ENCODE assay signal across 30 cellular contexts in the genomic region with DNA sequence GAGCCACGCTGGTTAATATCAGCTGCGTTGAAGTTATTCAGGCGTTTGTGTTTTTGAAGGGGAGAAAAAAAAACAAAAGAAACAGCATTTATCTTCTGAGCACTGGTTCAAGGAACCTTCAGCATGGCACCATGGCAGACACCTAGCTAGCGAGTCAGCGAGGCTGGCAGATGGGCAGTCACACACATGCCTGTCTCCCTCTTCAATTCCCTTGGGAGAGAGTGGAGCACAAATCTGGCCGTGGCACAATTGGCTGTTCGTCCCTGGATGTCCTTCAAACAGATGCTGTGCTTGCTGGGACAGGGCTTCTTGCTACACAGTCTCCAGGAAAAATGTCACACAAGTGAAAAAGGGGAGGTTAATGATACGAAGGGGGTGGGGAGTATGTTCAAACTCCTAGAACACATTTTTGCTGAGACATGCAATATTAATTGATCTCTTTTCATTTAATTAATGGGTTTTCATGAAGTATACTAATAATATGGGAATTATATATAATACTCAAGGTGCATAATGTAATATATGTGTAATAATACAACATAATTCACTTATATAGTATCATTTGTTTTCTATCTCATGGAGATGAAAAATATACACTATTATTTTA.
DNase-seq lines count a peak whose midpoint lies in the region; ATAC-seq, FAIRE-seq and TF ChIP-seq lines count a peak whose summit lies in the region.
"Had no signal": no experiment of that assay in that cellular context is flagged by ENCODE, and none has a peak within 500 bp of the region (broad histone marks: within the 10 kb centered on the region; RNA-seq: fewer than 3 reads in every experiment).

No MANE protein-coding gene starts in this region.

- H3K9me3 ChIP-seq in neural progenitor cell (ENCODE audit: low read depth), result no peaks in the 10 kb centered on the region
- H3K9me3 ChIP-seq in small intestine (ENCODE audit: control insufficient read depth, low read depth), result no peaks in the 10 kb centered on the region
- H3K9me3 ChIP-seq: body of pancreas, Caco-2, esophagus squamous epithelium, heart left ventricle, ovary, suprapubic skin, upper lobe of right lung had no signal

- no peaks in the 10 kb centered on the region for H4K20me1 ChIP-seq in neural progenitor cell (ENCODE audit: low read depth)

- H3K79me2 ChIP-seq in neural progenitor cell (ENCODE audit: low read depth), result no peaks in the 10 kb centered on the region

- no peak for ATAC-seq in GM18867 (IDR thresholded peaks at IDR 0.05; ENCODE audit: unreplicated experiment)
- ATAC-seq: activated CD4-positive, alpha-beta T cell treated with anti-CD3 and anti-CD28 coated beads for 36 hours; activated CD8-positive, alpha-beta T cell treated with anti-CD3 and anti-CD28 coated beads, Interleukin-2, amount 10 ng/mL, durations not matched to agents 7 days and 5 days; body of pancreas; foreskin keratinocyte; heart left ventricle; natural killer cell treated with Interleukin-12 subunit alpha and Interleukin-12 subunit beta and Interleukin-15 and Interleukin-18, amount 100 ng/mL, for 72 hours; upper lobe of right lung had no signal

- H3K27ac Mint-ChIP-seq in neural crest cell (ENCODE audit: unreplicated experiment) (peak overlapping the region; percentile 15), neural progenitor cell (no peak overlapping the region)
- H3K27ac Mint-ChIP-seq: activated CD4-positive, alpha-beta T cell treated with anti-CD3 and anti-CD28 coated beads for 36 hours; activated CD8-positive, alpha-beta T cell treated with anti-CD3 and anti-CD28 coated beads, Interleukin-2, amount 10 ng/mL, durations not matched to agents 7 days and 5 days; activated naive CD4-positive, alpha-beta T cell treated with anti-CD3 and anti-CD28 coated beads, Interleukin-2, amount 10 ng/mL, durations not matched to agents 7 days and 5 days; natural killer cell treated with Interleukin-12 subunit alpha and Interleukin-12 subunit beta and Interleukin-15 and Interleukin-18, amount 100 ng/mL, for 72 hours; T-helper 2 cell treated with Interferon-gamma antibody and Interleukin-4, amounts not matched to agents 5 μg/mL and 100 μg/mL, for 36 hours had no signal

- TF ChIP-seq CTCF in neural crest cell (conservative IDR thresholded peaks at IDR 0.05), result no peak
- no peak for TF ChIP-seq CTCF in neural progenitor cell (IDR thresholded peaks at IDR 0.05)

- 74 to 76% (median 76%) methylated on average over 8 of the region's 8 CpGs for WGBS in small intestine, 3 donors

- no peak for FAIRE-seq in small intestine (lab: Jason Lieb, UNC)
- FAIRE-seq: keratinocyte, RCC 7860 had no signal

- H3K4me2 ChIP-seq in neural progenitor cell, result no peak overlapping the region

- H3K36me3 Mint-ChIP-seq in neural crest cell (ENCODE audit: low read depth) (no peaks in the 10 kb centered on the region), neural progenitor cell (no peaks in the 10 kb centered on the region)
- H3K36me3 Mint-ChIP-seq: activated naive CD4-positive, alpha-beta T cell treated with anti-CD3 and anti-CD28 coated beads, Interleukin-2, amount 10 ng/mL, durations not matched to agents 7 days and 5 days; natural killer cell treated with Interleukin-12 subunit alpha and Interleukin-12 subunit beta and Interleukin-15 and Interleukin-18, amount 100 ng/mL, for 72 hours had no signal

- H2AFZ ChIP-seq in neural progenitor cell (replicated peaks), result no peak overlapping the region

- no peaks in the 10 kb centered on the region for H3K9me3 Mint-ChIP-seq in neural crest cell
- H3K9me3 Mint-ChIP-seq in neural progenitor cell, result no peaks in the 10 kb centered on the region
- H3K9me3 Mint-ChIP-seq: activated naive CD4-positive, alpha-beta T cell treated with anti-CD3 and anti-CD28 coated beads, Interleukin-2, amount 10 ng/mL, durations not matched to agents 7 days and 5 days; natural killer cell treated with Interleukin-12 subunit alpha and Interleukin-12 subunit beta and Interleukin-15 and Interleukin-18, amount 100 ng/mL, for 72 hours; T-helper 2 cell treated with Interferon-gamma antibody and Interleukin-4, amounts not matched to agents 5 μg/mL and 100 μg/mL, for 36 hours had no signal

- no peak overlapping the region for H3K9ac ChIP-seq in neural progenitor cell

- H3K4me3 Mint-ChIP-seq in neural crest cell (no peak overlapping the region), neural progenitor cell (no peak overlapping the region)
- H3K4me3 Mint-ChIP-seq: activated CD4-positive, alpha-beta T cell treated with anti-CD3 and anti-CD28 coated beads for 36 hours; activated CD8-positive, alpha-beta T cell treated with anti-CD3 and anti-CD28 coated beads, Interleukin-2, amount 10 ng/mL, durations not matched to agents 7 days and 5 days; activated naive CD4-positive, alpha-beta T cell treated with anti-CD3 and anti-CD28 coated beads, Interleukin-2, amount 10 ng/mL, durations not matched to agents 7 days and 5 days; natural killer cell treated with Interleukin-12 subunit alpha and Interleukin-12 subunit beta and Interleukin-15 and Interleukin-18, amount 100 ng/mL, for 72 hours; T-helper 2 cell treated with Interferon-gamma antibody and Interleukin-4, amounts not matched to agents 5 μg/mL and 100 μg/mL, for 36 hours had no signal

- no peaks in the 10 kb centered on the region for H3K27me3 ChIP-seq in neural progenitor cell
- no peaks in the 10 kb centered on the region for H3K27me3 ChIP-seq in small intestine (ENCODE audit: control insufficient read depth in 2 of 2, insufficient read depth in 2 of 2, low read length in 2 of 2)
- H3K27me3 ChIP-seq: body of pancreas, dorsolateral prefrontal cortex, esophagus squamous epithelium, foreskin keratinocyte, heart left ventricle, ovary, suprapubic skin, upper lobe of right lung had no signal

- H3F3A ChIP-seq in neural progenitor cell (ENCODE audit: low read depth), result no peaks in the 10 kb centered on the region

- no peaks in the 10 kb centered on the region for H3K4me1 ChIP-seq in neural progenitor cell
- H3K4me1 ChIP-seq in small intestine (ENCODE audit: control insufficient read depth in 2 of 2, insufficient read depth in 1 of 2, low read depth in 1 of 2, low read length in 1 of 2), result no peaks in the 10 kb centered on the region
- H3K4me1 ChIP-seq: body of pancreas, Caco-2, esophagus squamous epithelium, foreskin keratinocyte, heart left ventricle, suprapubic skin, upper lobe of right lung had no signal

- no peaks in the 10 kb centered on the region for H3K27me3 Mint-ChIP-seq in neural crest cell (ENCODE audit: low read depth)
- no peaks in the 10 kb centered on the region for H3K27me3 Mint-ChIP-seq in neural progenitor cell (ENCODE audit: insufficient read depth, low read depth)
- H3K27me3 Mint-ChIP-seq: activated naive CD4-positive, alpha-beta T cell treated with anti-CD3 and anti-CD28 coated beads, Interleukin-2, amount 10 ng/mL, durations not matched to agents 7 days and 5 days had no signal

- in situ Hi-C loops in G401 (cut with HindIII; ENCODE audit: low sequenced_read_pairs), result no loop called here

- H3K4me3 ChIP-seq in neural progenitor cell (no peak overlapping the region), small intestine (ENCODE audit: low read depth in 1 of 2, low read length in 2 of 2) (no peak overlapping the region)
- H3K4me3 ChIP-seq: body of pancreas, dorsolateral prefrontal cortex, esophagus squamous epithelium, heart left ventricle, ovary, suprapubic skin, upper lobe of right lung had no signal

- H3K4me1 Mint-ChIP-seq in neural crest cell (no peaks in the 10 kb centered on the region), neural progenitor cell (peaks cover 2% of the 10 kb centered on the region)
- H3K4me1 Mint-ChIP-seq: activated CD4-positive, alpha-beta T cell treated with anti-CD3 and anti-CD28 coated beads for 36 hours; activated naive CD4-positive, alpha-beta T cell treated with anti-CD3 and anti-CD28 coated beads, Interleukin-2, amount 10 ng/mL, durations not matched to agents 7 days and 5 days had no signal

- H3K27ac ChIP-seq in neural progenitor cell (no peak overlapping the region), small intestine (ENCODE audit: low read depth in 1 of 2, low read length in 1 of 2) (no peak overlapping the region)
- H3K27ac ChIP-seq: body of pancreas, C4-2B, dorsolateral prefrontal cortex, esophagus squamous epithelium, foreskin keratinocyte, heart left ventricle, ovary, suprapubic skin, upper lobe of right lung, VCaP had no signal

- DNase-seq in G401 (ENCODE audit: low spot score) (peak; percentile 55), M059J (ENCODE audit: low read depth) (peak; percentile 9), NCI-H82 treated with DMSO at 0.1 percent for 48 hours (lab: John Stamatoyannopoulos, UW; ENCODE audit: unreplicated experiment) (peak; percentile 24), neural crest cell (ENCODE audit: low read depth, low spot score) (no peak), neural progenitor cell (ENCODE audit: low spot score) (no peak), small intestine (no peak)
- DNase-seq: activated CD4-positive, alpha-beta T cell treated with anti-CD3 and anti-CD28 coated beads for 36 hours; activated CD8-positive, alpha-beta T cell treated with anti-CD3 and anti-CD28 coated beads, Interleukin-2, amount 10 ng/mL, durations not matched to agents 7 days and 5 days; activated naive CD4-positive, alpha-beta T cell treated with anti-CD3 and anti-CD28 coated beads, Interleukin-2, amount 10 ng/mL, durations not matched to agents 7 days and 5 days; body of pancreas; Caco-2; esophagus squamous epithelium; foreskin keratinocyte; NCI-H1436; NCI-H526; ovary; SIG-M5; stimulated activated CD4-positive, alpha-beta T cell treated with anti-CD3 and anti-CD28 coated beads, Interleukin-1b, Interleukin-23, amount 100 ng/mL, for 48 hours; stimulated activated naive CD4-positive, alpha-beta T cell treated with Interleukin-2 at 50 U/mL for 16 hours; upper lobe of right lung had no signal

- H3K36me3 ChIP-seq in neural progenitor cell (no peaks in the 10 kb centered on the region), small intestine (ENCODE audit: control insufficient read depth in 2 of 2, insufficient read depth in 2 of 2, low read length in 2 of 2) (no peaks in the 10 kb centered on the region)
- H3K36me3 ChIP-seq: esophagus squamous epithelium, heart left ventricle, ovary, suprapubic skin, upper lobe of right lung had no signal

Comparison
In these comparisons a context has a peak if more than half of its experiments do, and no peak if none do; other contexts are left out.
1. DNase-seq: peak in G401 (single experiment), M059J (single experiment) and NCI-H82 treated with DMSO at 0.1 percent for 48 hours (single experiment); none in neural crest cell (single experiment), neural progenitor cell (single experiment) and small intestine (single experiment).